In genomic region chr20:23139524-23139923, GRCh38 we compare ENCODE assay signal across 17 cellular contexts. TPM values are rescaled to one million over a fixed set of nuclear protein-coding genes. Genes with fewer than 3 reads are reported as not detected.
DNase-seq lines count a peak whose midpoint lies in the region; ATAC-seq and TF ChIP-seq lines count a peak whose summit lies in the region.
"Had no signal": no experiment of that assay in that cellular context is flagged by ENCODE, and none has a peak within 500 bp of the region (broad histone marks: within the 10 kb centered on the region; RNA-seq: fewer than 3 reads in every experiment).

No MANE protein-coding gene starts in this region.

- no peaks in the 10 kb centered on the region for H3K9me3 Mint-ChIP-seq in mesothelial cell of epicardium
- no peaks in the 10 kb centered on the region for H3K9me3 Mint-ChIP-seq in activated CD4-positive, alpha-beta memory T cell treated with anti-CD3 and anti-CD28 coated beads for 36 hours

- CTCF ChIA-PET in activated CD4-positive, alpha-beta memory T cell treated with anti-CD3 and anti-CD28 coated beads for 36 hours (lab: Charles Lee), result no interaction called here

- POLR2A ChIA-PET in activated CD4-positive, alpha-beta memory T cell treated with anti-CD3 and anti-CD28 coated beads for 36 hours (lab: Charles Lee), result no interaction called here

- no peak overlapping the region for H3K4me3 ChIP-seq in SJCRH30
- H3K4me3 ChIP-seq: left lung, tibial nerve had no signal

- no peaks in the 10 kb centered on the region for H3K36me3 ChIP-seq in SJCRH30
- H3K36me3 ChIP-seq: left lung, tibial nerve had no signal

- ATAC-seq in HG03439 (IDR thresholded peaks at IDR 0.05; ENCODE audit: unreplicated experiment), result no peak
- ATAC-seq: left lung; naive thymus-derived CD4-positive, alpha-beta T cell; right cardiac atrium had no signal

- intact Hi-C loops in activated CD4-positive, alpha-beta memory T cell treated with anti-CD3 and anti-CD28 coated beads for 36 hours (cut with micrococcal nuclease), result no loop called here

- no peaks in the 10 kb centered on the region for H3K27me3 Mint-ChIP-seq in mesothelial cell of epicardium (ENCODE audit: low read depth)
- no peaks in the 10 kb centered on the region for H3K27me3 Mint-ChIP-seq in activated CD4-positive, alpha-beta memory T cell treated with anti-CD3 and anti-CD28 coated beads for 36 hours

- in situ Hi-C loops in G401 (cut with HindIII; ENCODE audit: low sequenced_read_pairs), result no loop called here

- peaks cover 78% of the 10 kb centered on the region for H3K4me1 ChIP-seq in SJCRH30

- no peaks in the 10 kb centered on the region for H3K9me3 ChIP-seq in SJCRH30 (replicated peaks)
- H3K9me3 ChIP-seq: left lung, SK-N-SH, tibial nerve had no signal

- H3K27me3 ChIP-seq in SJCRH30, result no peaks in the 10 kb centered on the region
- H3K27me3 ChIP-seq: left lung, tibial nerve had no signal

- no peak for TF ChIP-seq CTCF in mesothelial cell of epicardium (IDR thresholded peaks at IDR 0.05; ENCODE audit: unreplicated experiment)

- no peaks in the 10 kb centered on the region for H3K36me3 Mint-ChIP-seq in mesothelial cell of epicardium
- no peaks in the 10 kb centered on the region for H3K36me3 Mint-ChIP-seq in activated CD4-positive, alpha-beta memory T cell treated with anti-CD3 and anti-CD28 coated beads for 36 hours
- H3K36me3 Mint-ChIP-seq: naive thymus-derived CD4-positive, alpha-beta T cell had no signal

- no peak overlapping the region for H3K4me3 Mint-ChIP-seq in mesothelial cell of epicardium
- H3K4me3 Mint-ChIP-seq in activated CD4-positive, alpha-beta memory T cell treated with anti-CD3 and anti-CD28 coated beads for 36 hours, result no peak overlapping the region
- H3K4me3 Mint-ChIP-seq: naive thymus-derived CD4-positive, alpha-beta T cell had no signal

- peaks cover 6% of the 10 kb centered on the region for H3K4me1 Mint-ChIP-seq in mesothelial cell of epicardium
- peaks cover 18% of the 10 kb centered on the region for H3K4me1 Mint-ChIP-seq in activated CD4-positive, alpha-beta memory T cell treated with anti-CD3 and anti-CD28 coated beads for 36 hours (ENCODE audit: low read depth)

- DNase-seq in GF-D8 (lab: John Stamatoyannopoulos, UW), result peak; percentile 33
- peak; percentile 25 for DNase-seq in NCI-H1436 treated with DMSO at 0.1 percent for 48 hours (lab: John Stamatoyannopoulos, UW)
- peak in 1 of 2 experiments; percentile 65 for DNase-seq in SJCRH30
- no peak for DNase-seq in mesothelial cell of epicardium (ENCODE audit: low spot score in 2 of 2, unreplicated experiment in 2 of 2)
- DNase-seq in SKM-1 treated with dmso at 0.1 percent for 144 hours (lab: John Stamatoyannopoulos, UW; ENCODE audit: unreplicated experiment), result no peak
- DNase-seq in G401 (ENCODE audit: low spot score), result no peak
- no peak for DNase-seq in activated CD4-positive, alpha-beta memory T cell treated with anti-CD3 and anti-CD28 coated beads for 36 hours
- DNase-seq: activated gamma-delta T cell treated with Interleukin-2 at 50 U/mL for 16 hours; C1 segment of cervical spinal cord; naive thymus-derived CD4-positive, alpha-beta T cell; NCI-H187; SK-N-SH; stimulated activated CD4-positive, alpha-beta T cell treated with anti-CD3 and anti-CD28 coated beads, Interleukin-2, amount 100 ng/mL, for 48 hours had no signal

- H3K27ac Mint-ChIP-seq in mesothelial cell of epicardium, result peak overlapping the region; percentile 41
- H3K27ac Mint-ChIP-seq in activated CD4-positive, alpha-beta memory T cell treated with anti-CD3 and anti-CD28 coated beads for 36 hours, result no peak overlapping the region

- peak overlapping the region; percentile 94 for H3K27ac ChIP-seq in SJCRH30
- H3K27ac ChIP-seq: left lung, tibial nerve had no signal

RNA-seq across cellular contexts. Expression of gene CD93, which starts 53.4 kb away (rescaled TPM):
- total RNA-seq in SJCRH30 (2014; rRNA removed; shearing (Covaris generic)), result not detected in 2 replicates
- total RNA-seq in mesothelial cell of epicardium, result 0.07 to 0.09 TPM (median 0.09 TPM) in 3 replicates
- not detected in 2 replicates for total RNA-seq in G401 (2014; rRNA removed; shearing (Covaris generic))
- total RNA-seq in activated CD4-positive, alpha-beta memory T cell treated with anti-CD3 and anti-CD28 coated beads for 36 hours, result 1 to 10 TPM; 1.8 to 1.9 TPM

Comparison
In these comparisons a context has a peak if more than half of its experiments do, and no peak if none do; other contexts are left out.
1. DNase-seq: peak in GF-D8 (single experiment) and NCI-H1436 treated with DMSO at 0.1 percent for 48 hours (single experiment); none in mesothelial cell of epicardium (0 of 2), SKM-1 treated with dmso at 0.1 percent for 144 hours (single experiment), G401 (single experiment) and activated CD4-positive, alpha-beta memory T cell treated with anti-CD3 and anti-CD28 coated beads for 36 hours (single experiment).